ENCODE assay signal across 21 cellular contexts in genomic region chr11:108797578-108798100, GRCh38.
"Had no signal": no experiment of that assay in that cellular context is flagged by ENCODE, and none has a peak within 500 bp of the region (broad histone marks: within the 10 kb centered on the region; RNA-seq: fewer than 3 reads in every experiment).

No MANE protein-coding gene starts in this region.

- H3K27ac Mint-ChIP-seq: dendritic cell treated with granulocyte-macrophage colony-stimulating factor and Interleukin-4, amounts not matched to agents 40 ng/mL and 50 ng/mL, for 4 days; effector memory CD8-positive, alpha-beta T cell; immature natural killer cell; memory B cell; mesothelial cell of epicardium; natural killer cell; type B pancreatic cell had no signal

- H3K4me3 Mint-ChIP-seq: dendritic cell treated with granulocyte-macrophage colony-stimulating factor and Interleukin-4, amounts not matched to agents 40 ng/mL and 50 ng/mL, for 4 days; effector memory CD8-positive, alpha-beta T cell; immature natural killer cell; memory B cell; mesothelial cell of epicardium; natural killer cell; neural crest cell; type B pancreatic cell had no signal

- ATAC-seq: effector memory CD8-positive, alpha-beta T cell; gastroesophageal sphincter; lower lobe of right lung; natural killer cell had no signal

- H3K9me3 Mint-ChIP-seq: dendritic cell treated with granulocyte-macrophage colony-stimulating factor and Interleukin-4, amounts not matched to agents 40 ng/mL and 50 ng/mL, for 4 days; effector memory CD8-positive, alpha-beta T cell; immature natural killer cell; memory B cell; natural killer cell; neural crest cell had no signal

- H3K36me3 Mint-ChIP-seq: immature natural killer cell, natural killer cell, type B pancreatic cell had no signal

- DNase-seq: effector memory CD8-positive, alpha-beta T cell; esophagus squamous epithelium; foreskin fibroblast; glutamatergic neuron; immature natural killer cell; left ventricle myocardium inferior; lower lobe of right lung; natural killer cell; posterior cingulate gyrus; small intestine; stimulated activated CD4-positive, alpha-beta T cell treated with anti-CD3 and anti-CD28 coated beads, Interleukin-2, amount 100 ng/mL, for 48 hours; stimulated activated naive CD4-positive, alpha-beta T cell treated with Interleukin-2 at 50 U/mL for 16 hours; thyroid gland had no signal

- H3K27me3 ChIP-seq: esophagus squamous epithelium, gastroesophageal sphincter, thyroid gland had no signal

- H3K27ac ChIP-seq: esophagus squamous epithelium, gastroesophageal sphincter, left ventricle myocardium inferior, lower lobe of right lung, thyroid gland had no signal

- FAIRE-seq: keratinocyte, small intestine, urothelium cell line had no signal

- H3K36me3 ChIP-seq: esophagus squamous epithelium, gastroesophageal sphincter, left ventricle myocardium inferior, lower lobe of right lung, thyroid gland had no signal

- H3K4me1 ChIP-seq: esophagus squamous epithelium, gastroesophageal sphincter, lower lobe of right lung, thyroid gland had no signal

- H3K9me3 ChIP-seq: esophagus squamous epithelium, gastroesophageal sphincter, left ventricle myocardium inferior, lower lobe of right lung, thyroid gland had no signal

- H3K4me3 ChIP-seq: esophagus squamous epithelium, gastroesophageal sphincter, left ventricle myocardium inferior, lower lobe of right lung, thyroid gland had no signal

- H3K27me3 Mint-ChIP-seq: dendritic cell treated with granulocyte-macrophage colony-stimulating factor and Interleukin-4, amounts not matched to agents 40 ng/mL and 50 ng/mL, for 4 days; effector memory CD8-positive, alpha-beta T cell; memory B cell; type B pancreatic cell had no signal

- H3K4me1 Mint-ChIP-seq: mesothelial cell of epicardium had no signal
